In the genomic region with DNA sequence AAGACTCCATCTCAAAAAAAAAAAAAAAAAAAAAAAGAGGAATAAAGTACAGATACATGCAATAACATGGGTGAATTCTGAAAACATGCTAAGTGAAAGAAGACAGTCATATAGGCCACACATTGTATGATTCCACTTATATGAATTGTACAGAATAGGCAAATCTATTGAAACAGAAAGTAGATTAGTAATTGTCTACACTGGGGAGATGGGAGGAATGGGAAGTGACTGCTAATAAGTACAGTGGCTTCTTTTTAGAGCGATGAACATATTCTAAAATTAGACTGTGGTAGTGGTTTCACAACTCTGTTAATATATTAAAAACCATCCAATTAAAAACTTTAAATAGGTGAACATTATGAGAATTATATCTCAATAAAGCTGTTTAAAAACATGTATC, we compare ENCODE assay signal across 1 cellular context.
TF ChIP-seq lines count a peak whose summit lies in the region.

No MANE protein-coding gene starts in this region.

TF ChIP-seq in GM23338, 12 proteins besides CTCF, POLR2A, EP300 and RAD21 (continued from another document):
- no peak for TF ChIP-seq EZH2 (IDR thresholded peaks at IDR 0.05; ENCODE audit: low read depth, unreplicated experiment)
- TF ChIP-seq POLR2AphosphoS5 (IDR thresholded peaks at IDR 0.05; ENCODE audit: low read depth) = no peak
- TF ChIP-seq CREB1 (CRISPR knock-in tag; IDR thresholded peaks at IDR 0.05; ENCODE audit: low read depth) = no peak
- TF ChIP-seq EZH2phosphoT487 (IDR thresholded peaks at IDR 0.05; ENCODE audit: unreplicated experiment) = no peak
- TF ChIP-seq, protein P1, sequence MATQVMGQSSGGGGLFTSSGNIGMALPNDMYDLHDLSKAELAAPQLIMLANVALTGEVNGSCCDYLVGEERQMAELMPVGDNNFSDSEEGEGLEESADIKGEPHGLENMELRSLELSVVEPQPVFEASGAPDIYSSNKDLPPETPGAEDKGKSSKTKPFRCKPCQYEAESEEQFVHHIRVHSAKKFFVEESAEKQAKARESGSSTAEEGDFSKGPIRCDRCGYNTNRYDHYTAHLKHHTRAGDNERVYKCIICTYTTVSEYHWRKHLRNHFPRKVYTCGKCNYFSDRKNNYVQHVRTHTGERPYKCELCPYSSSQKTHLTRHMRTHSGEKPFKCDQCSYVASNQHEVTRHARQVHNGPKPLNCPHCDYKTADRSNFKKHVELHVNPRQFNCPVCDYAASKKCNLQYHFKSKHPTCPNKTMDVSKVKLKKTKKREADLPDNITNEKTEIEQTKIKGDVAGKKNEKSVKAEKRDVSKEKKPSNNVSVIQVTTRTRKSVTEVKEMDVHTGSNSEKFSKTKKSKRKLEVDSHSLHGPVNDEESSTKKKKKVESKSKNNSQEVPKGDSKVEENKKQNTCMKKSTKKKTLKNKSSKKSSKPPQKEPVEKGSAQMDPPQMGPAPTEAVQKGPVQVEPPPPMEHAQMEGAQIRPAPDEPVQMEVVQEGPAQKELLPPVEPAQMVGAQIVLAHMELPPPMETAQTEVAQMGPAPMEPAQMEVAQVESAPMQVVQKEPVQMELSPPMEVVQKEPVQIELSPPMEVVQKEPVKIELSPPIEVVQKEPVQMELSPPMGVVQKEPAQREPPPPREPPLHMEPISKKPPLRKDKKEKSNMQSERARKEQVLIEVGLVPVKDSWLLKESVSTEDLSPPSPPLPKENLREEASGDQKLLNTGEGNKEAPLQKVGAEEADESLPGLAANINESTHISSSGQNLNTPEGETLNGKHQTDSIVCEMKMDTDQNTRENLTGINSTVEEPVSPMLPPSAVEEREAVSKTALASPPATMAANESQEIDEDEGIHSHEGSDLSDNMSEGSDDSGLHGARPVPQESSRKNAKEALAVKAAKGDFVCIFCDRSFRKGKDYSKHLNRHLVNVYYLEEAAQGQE (IDR thresholded peaks at IDR 0.05; ENCODE audit: unreplicated experiment) = no peak
- TF ChIP-seq, protein P2, sequence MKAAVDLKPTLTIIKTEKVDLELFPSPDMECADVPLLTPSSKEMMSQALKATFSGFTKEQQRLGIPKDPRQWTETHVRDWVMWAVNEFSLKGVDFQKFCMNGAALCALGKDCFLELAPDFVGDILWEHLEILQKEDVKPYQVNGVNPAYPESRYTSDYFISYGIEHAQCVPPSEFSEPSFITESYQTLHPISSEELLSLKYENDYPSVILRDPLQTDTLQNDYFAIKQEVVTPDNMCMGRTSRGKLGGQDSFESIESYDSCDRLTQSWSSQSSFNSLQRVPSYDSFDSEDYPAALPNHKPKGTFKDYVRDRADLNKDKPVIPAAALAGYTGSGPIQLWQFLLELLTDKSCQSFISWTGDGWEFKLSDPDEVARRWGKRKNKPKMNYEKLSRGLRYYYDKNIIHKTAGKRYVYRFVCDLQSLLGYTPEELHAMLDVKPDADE (IDR thresholded peaks at IDR 0.05) = no peak
- TF ChIP-seq STAT1 (IDR thresholded peaks at IDR 0.05; ENCODE audit: unreplicated experiment) = no peak
- no peak for TF ChIP-seq JUNB (IDR thresholded peaks at IDR 0.05; ENCODE audit: unreplicated experiment)
- TF ChIP-seq NANOG (IDR thresholded peaks at IDR 0.05; ENCODE audit: borderline replicate concordance) = no peak
